Comparison of ENCODE assay signal across 1 cellular context in genomic region chr21:41764558-41765392, GRCh38.
TF ChIP-seq lines count a peak whose summit lies in the region.

No MANE protein-coding gene starts in this region.

TF ChIP-seq in HepG2, 621 proteins besides CTCF, POLR2A, EP300 and RAD21 (continued from another document and continues in another):
- no peak for TF ChIP-seq ZNF512B (CRISPR knock-in tag; IDR thresholded peaks at IDR 0.05; ENCODE audit: borderline replicate concordance)
- no peak for TF ChIP-seq ZNF513 (CRISPR knock-in tag; conservative IDR thresholded peaks at IDR 0.05)
- no peak for TF ChIP-seq HNRNPL (IDR thresholded peaks at IDR 0.05; ENCODE audit: low read depth, low read length)
- no peak for TF ChIP-seq ZMAT5 (CRISPR knock-in tag; IDR thresholded peaks at IDR 0.05; ENCODE audit: borderline replicate concordance, low read depth)
- no peak for TF ChIP-seq PRDM15 (CRISPR knock-in tag; IDR thresholded peaks at IDR 0.05)
- no peak for TF ChIP-seq HMGXB3 (CRISPR knock-in tag; IDR thresholded peaks at IDR 0.05; ENCODE audit: borderline replicate concordance)
- no peak for TF ChIP-seq THYN1 (CRISPR knock-in tag; IDR thresholded peaks at IDR 0.05; ENCODE audit: borderline replicate concordance, low read depth)
- TF ChIP-seq YEATS2 (CRISPR knock-in tag; IDR thresholded peaks at IDR 0.05; ENCODE audit: borderline replicate concordance) = no peak
- TF ChIP-seq ZNF232 (CRISPR knock-in tag; IDR thresholded peaks at IDR 0.05; ENCODE audit: borderline replicate concordance) = no peak
- no peak for TF ChIP-seq ZNF543 (CRISPR knock-in tag; IDR thresholded peaks at IDR 0.05)
- no peak for TF ChIP-seq POGK (CRISPR knock-in tag; conservative IDR thresholded peaks at IDR 0.05)
- no peak for TF ChIP-seq MAZ (IDR thresholded peaks at IDR 0.05; ENCODE audit: borderline replicate concordance, low read depth, low read length)
- no peak for TF ChIP-seq MAZ (CRISPR knock-in tag; IDR thresholded peaks at IDR 0.05; ENCODE audit: low read depth)
- TF ChIP-seq MXD3 (CRISPR knock-in tag; IDR thresholded peaks at IDR 0.05) = no peak
- TF ChIP-seq ZNF414 (CRISPR knock-in tag; IDR thresholded peaks at IDR 0.05) = no peak
- TF ChIP-seq KLF9 (CRISPR knock-in tag; IDR thresholded peaks at IDR 0.05; ENCODE audit: low read depth) = no peak
- no peak for TF ChIP-seq ZNF784 (CRISPR knock-in tag; IDR thresholded peaks at IDR 0.05; ENCODE audit: borderline replicate concordance)
- TF ChIP-seq ZSCAN5A (CRISPR knock-in tag; IDR thresholded peaks at IDR 0.05; ENCODE audit: borderline replicate concordance) = no peak
- no peak for TF ChIP-seq ZNF652 (CRISPR knock-in tag; IDR thresholded peaks at IDR 0.05; ENCODE audit: borderline replicate concordance, low read depth)
- TF ChIP-seq HHEX (CRISPR knock-in tag; IDR thresholded peaks at IDR 0.05) = no peak
- TF ChIP-seq ZMYM2 (CRISPR knock-in tag; IDR thresholded peaks at IDR 0.05) = no peak
- TF ChIP-seq ATF5 (CRISPR knock-in tag; IDR thresholded peaks at IDR 0.05; ENCODE audit: low read depth) = 0 out of 2 replicates have a peak, but pooled peaks have one; percentile 55
- TF ChIP-seq ZNF292 (CRISPR knock-in tag; IDR thresholded peaks at IDR 0.05; ENCODE audit: borderline replicate concordance, low read depth) = 0 out of 2 replicates have a peak, but pooled peaks have one; percentile 24
- TF ChIP-seq PRDM4 (CRISPR knock-in tag; IDR thresholded peaks at IDR 0.05; ENCODE audit: borderline replicate concordance) = no peak
- TF ChIP-seq ASH2L (IDR thresholded peaks at IDR 0.05; ENCODE audit: insufficient read length, low read depth, low read length) = peak; percentile 1
- TF ChIP-seq SKIL (CRISPR knock-in tag; IDR thresholded peaks at IDR 0.05; ENCODE audit: borderline replicate concordance) = no peak
- no peak for TF ChIP-seq ZNF557 (CRISPR knock-in tag; IDR thresholded peaks at IDR 0.05)
